22 cellular contexts compared by ENCODE assay signal in genomic region chr2:180571559-180571958, GRCh38.
A peak's percentile ranks its signal among the peaks of the same experiment; 100 is the strongest.
DNase-seq lines count a peak whose midpoint lies in the region; ATAC-seq and TF ChIP-seq lines count a peak whose summit lies in the region.
"Had no signal": no experiment of that assay in that cellular context is flagged by ENCODE, and none has a peak within 500 bp of the region (broad histone marks: within the 10 kb centered on the region; RNA-seq: fewer than 3 reads in every experiment).

No MANE protein-coding gene starts in this region.

- H3K9me3 ChIP-seq in fibroblast of lung (ENCODE audit: control insufficient read depth, insufficient read depth, low read depth, low read length), result no peaks in the 10 kb centered on the region
- H3K9me3 ChIP-seq: ascending aorta, left lung, ovary, spleen, tibial artery had no signal

- H4K20me1 ChIP-seq in fibroblast of lung (ENCODE audit: control insufficient read depth, extremely low read depth, insufficient read depth, low read length), result no peaks in the 10 kb centered on the region

- H3K9ac ChIP-seq in fibroblast of lung (ENCODE audit: insufficient read depth, low read length), result no peak overlapping the region

- H3K36me3 ChIP-seq in fibroblast of lung (ENCODE audit: control insufficient read depth, insufficient read depth, low read length), result no peaks in the 10 kb centered on the region
- H3K36me3 ChIP-seq: ascending aorta, left lung, ovary, spleen, tibial artery had no signal

- peak overlapping the region; percentile 39 for H3K27ac ChIP-seq in fibroblast of lung (ENCODE audit: insufficient read depth, low read length)
- H3K27ac ChIP-seq: ascending aorta, foreskin keratinocyte, left lung, ovary, spleen, tibial artery had no signal

- no peaks in the 10 kb centered on the region for H3K27me3 ChIP-seq in fibroblast of lung (ENCODE audit: control insufficient read depth, insufficient read depth, low read length)
- H3K27me3 ChIP-seq: ascending aorta, foreskin keratinocyte, left lung, ovary, spleen, tibial artery had no signal

- H3K79me2 ChIP-seq in fibroblast of lung (ENCODE audit: control insufficient read depth, insufficient read depth, low read length), result no peaks in the 10 kb centered on the region

- H3K4me1 ChIP-seq in fibroblast of lung (ENCODE audit: control insufficient read depth, extremely low read depth, insufficient read depth, low read length), result peaks cover 2% of the 10 kb centered on the region
- H3K4me1 ChIP-seq: ascending aorta, left lung, spleen, tibial artery had no signal

- peak overlapping the region; percentile 32 for H3K4me2 ChIP-seq in fibroblast of lung (ENCODE audit: extremely low read depth, insufficient read depth, low read length)

- ATAC-seq in SK-N-SH treated with all-trans-retinoic acid at 6 μM for 48 hours, result peak; percentile 90
- ATAC-seq: activated CD8-positive, alpha-beta memory T cell treated with anti-CD3 and anti-CD28 coated beads, Interleukin-2, amount 10 ng/mL, durations not matched to agents 7 days and 5 days; foreskin keratinocyte; left lung; stimulated activated effector memory CD8-positive, alpha-beta T cell treated with anti-CD3 and anti-CD28 coated beads, Interleukin-12 subunit alpha, Interleukin-12 subunit beta, amount 100 ng/mL, for 72 hours had no signal

- no peak for TF ChIP-seq CTCF in fibroblast of lung (conservative IDR thresholded peaks at IDR 0.05 in 1 of 2, IDR thresholded peaks at IDR 0.05 in 1 of 2; ENCODE audit: low read depth in 1 of 2, low read length in 2 of 2)

- no peak overlapping the region for H3K4me3 ChIP-seq in fibroblast of lung (replicated peaks in 1 of 4; ENCODE audit: control extremely low read depth in 1 of 4, insufficient read depth in 1 of 4, low read depth in 3 of 4, low read length in 4 of 4)
- H3K4me3 ChIP-seq: ascending aorta, left lung, ovary, spleen, tibial artery had no signal

- H2AFZ ChIP-seq in fibroblast of lung (ENCODE audit: low read length), result peak overlapping the region; percentile 61

- DNase-seq in ELR (ENCODE audit: low read depth), result peak; percentile 59
- peak; percentile 57 to 79 for DNase-seq in fibroblast of lung (ENCODE audit: low read depth in 2 of 2)
- peak; percentile 21 for DNase-seq in renal cortical epithelial cell (ENCODE audit: low read depth)
- DNase-seq in NCI-H2107 treated with DMSO at 0.1 percent for 48 hours (lab: John Stamatoyannopoulos, UW; ENCODE audit: unreplicated experiment), result no peak
- DNase-seq in SIG-M5 (lab: John Stamatoyannopoulos, UW), result no peak
- no peak for DNase-seq in putamen (ENCODE audit: low spot score)
- no peak for DNase-seq in NCI-H524 treated with DMSO at 0.1 percent for 48 hours (lab: John Stamatoyannopoulos, UW)
- DNase-seq: activated CD4-positive, alpha-beta T cell treated with anti-CD3 and anti-CD28 coated beads for 1 hour; activated CD8-positive, alpha-beta memory T cell treated with anti-CD3 and anti-CD28 coated beads, Interleukin-2, amount 10 ng/mL, durations not matched to agents 7 days and 5 days; activated effector memory CD4-positive, alpha-beta T cell treated with anti-CD3 and anti-CD28 coated beads, Interleukin-2, amount 50 U/mL, for 16 hours; CD4-positive, CD25-positive, alpha-beta regulatory T cell; DMS79; left lung; NCI-H146; NCI-H446; ovary; spleen; tibial artery had no signal

TF ChIP-seq in SK-N-SH treated with all-trans-retinoic acid at 6 μM for 48 hours, 23 proteins besides CTCF, POLR2A, EP300 and RAD21:
- TF ChIP-seq TOX (CRISPR knock-in tag; IDR thresholded peaks at IDR 0.05; ENCODE audit: borderline replicate concordance) (peak; percentile 68; the same call in 1 of the 2 replicates), PATZ1 (CRISPR knock-in tag; IDR thresholded peaks at IDR 0.05; ENCODE audit: borderline replicate concordance) (no peak), TSHZ2 (CRISPR knock-in tag; IDR thresholded peaks at IDR 0.05) (no peak), ZFP30 (CRISPR knock-in tag; IDR thresholded peaks at IDR 0.05) (no peak), ISL1 (CRISPR knock-in tag; IDR thresholded peaks at IDR 0.05) (peak; percentile 51)

Comparison
In these comparisons a context has a peak if more than half of its experiments do, and no peak if none do; other contexts are left out.
1. DNase-seq: peak in ELR (single experiment), fibroblast of lung (2 of 2) and renal cortical epithelial cell (single experiment); none in NCI-H2107 treated with DMSO at 0.1 percent for 48 hours (single experiment), SIG-M5 (single experiment), putamen (single experiment) and NCI-H524 treated with DMSO at 0.1 percent for 48 hours (single experiment).